1 cellular context compared by ENCODE assay signal in genomic region chr17:82520041-82520910, GRCh38.
TF ChIP-seq lines count a peak whose summit lies in the region.

No MANE protein-coding gene starts in this region.

TF ChIP-seq in HepG2, 621 proteins besides CTCF, POLR2A, EP300 and RAD21 (continued from another document and continues in another):
- no peak for TF ChIP-seq CEBPZ (IDR thresholded peaks at IDR 0.05; ENCODE audit: low read length)
- no peak for TF ChIP-seq AFF4 (CRISPR knock-in tag; IDR thresholded peaks at IDR 0.05)
- TF ChIP-seq CHD4 (IDR thresholded peaks at IDR 0.05; ENCODE audit: borderline replicate concordance, low read length), result no peak
- no peak for TF ChIP-seq MED8 (CRISPR knock-in tag; IDR thresholded peaks at IDR 0.05; ENCODE audit: insufficient replicate concordance)
- TF ChIP-seq SUZ12 (IDR thresholded peaks at IDR 0.05; ENCODE audit: low read depth, low read length), result no peak
- no peak; the same call in 1 of the 2 replicates for TF ChIP-seq ZNF839 (CRISPR knock-in tag; IDR thresholded peaks at IDR 0.05; ENCODE audit: borderline replicate concordance)
- no peak; the same call in 1 of the 2 replicates for TF ChIP-seq HOXA9 (CRISPR knock-in tag; IDR thresholded peaks at IDR 0.05; ENCODE audit: borderline replicate concordance)
- TF ChIP-seq TBX3 (IDR thresholded peaks at IDR 0.05; ENCODE audit: borderline replicate concordance), result no peak
- TF ChIP-seq STAT5B (CRISPR knock-in tag; IDR thresholded peaks at IDR 0.05), result no peak
- no peak for TF ChIP-seq ZNF318 (CRISPR knock-in tag; IDR thresholded peaks at IDR 0.05)
- TF ChIP-seq ZNF292 (CRISPR knock-in tag; IDR thresholded peaks at IDR 0.05; ENCODE audit: borderline replicate concordance, low read depth), result no peak
- TF ChIP-seq ZNF672 (CRISPR knock-in tag; IDR thresholded peaks at IDR 0.05), result no peak
- no peak for TF ChIP-seq TIGD3 (CRISPR knock-in tag; IDR thresholded peaks at IDR 0.05; ENCODE audit: borderline replicate concordance)
- no peak for TF ChIP-seq ZNF816 (CRISPR knock-in tag; IDR thresholded peaks at IDR 0.05; ENCODE audit: borderline replicate concordance)
- TF ChIP-seq MXI1 (IDR thresholded peaks at IDR 0.05; ENCODE audit: borderline replicate concordance, low read depth, low read length), result peak; percentile 61; the same call in 1 of the 3 replicates
- no peak for TF ChIP-seq ZNF281 (CRISPR knock-in tag; IDR thresholded peaks at IDR 0.05; ENCODE audit: borderline replicate concordance)
- TF ChIP-seq SRSF1 (optimal IDR thresholded peaks at IDR 0.05; ENCODE audit: low read depth, low read length), result no peak
- TF ChIP-seq ZNF546 (CRISPR knock-in tag; conservative IDR thresholded peaks at IDR 0.05), result peak; percentile 91; the same call in 1 of the 2 replicates
- TF ChIP-seq FIP1L1 (IDR thresholded peaks at IDR 0.05; ENCODE audit: borderline replicate concordance, insufficient read depth, low read depth, low read length), result no peak
- no peak for TF ChIP-seq THAP9 (CRISPR knock-in tag; IDR thresholded peaks at IDR 0.05; ENCODE audit: borderline replicate concordance)
- no peak for TF ChIP-seq ZSCAN30 (CRISPR knock-in tag; IDR thresholded peaks at IDR 0.05)
- no peak for TF ChIP-seq SKIL (CRISPR knock-in tag; IDR thresholded peaks at IDR 0.05; ENCODE audit: borderline replicate concordance)
- no peak for TF ChIP-seq CBX5 (CRISPR knock-in tag; IDR thresholded peaks at IDR 0.05; ENCODE audit: borderline replicate concordance)
- TF ChIP-seq SETDB1 (CRISPR knock-in tag; IDR thresholded peaks at IDR 0.05; ENCODE audit: borderline replicate concordance), result no peak
- 0 out of 2 replicates have a peak, but pooled peaks have one; percentile 51 for TF ChIP-seq ZNF441 (CRISPR knock-in tag; IDR thresholded peaks at IDR 0.05; ENCODE audit: borderline replicate concordance)
- TF ChIP-seq ZSCAN9 (CRISPR knock-in tag; IDR thresholded peaks at IDR 0.05; ENCODE audit: borderline replicate concordance), result no peak
- no peak for TF ChIP-seq RFXAP (CRISPR knock-in tag; IDR thresholded peaks at IDR 0.05; ENCODE audit: borderline replicate concordance)
- no peak for TF ChIP-seq KDM4B (CRISPR knock-in tag; IDR thresholded peaks at IDR 0.05)
